Comparison of ENCODE assay signal across 19 cellular contexts in the genomic region with DNA sequence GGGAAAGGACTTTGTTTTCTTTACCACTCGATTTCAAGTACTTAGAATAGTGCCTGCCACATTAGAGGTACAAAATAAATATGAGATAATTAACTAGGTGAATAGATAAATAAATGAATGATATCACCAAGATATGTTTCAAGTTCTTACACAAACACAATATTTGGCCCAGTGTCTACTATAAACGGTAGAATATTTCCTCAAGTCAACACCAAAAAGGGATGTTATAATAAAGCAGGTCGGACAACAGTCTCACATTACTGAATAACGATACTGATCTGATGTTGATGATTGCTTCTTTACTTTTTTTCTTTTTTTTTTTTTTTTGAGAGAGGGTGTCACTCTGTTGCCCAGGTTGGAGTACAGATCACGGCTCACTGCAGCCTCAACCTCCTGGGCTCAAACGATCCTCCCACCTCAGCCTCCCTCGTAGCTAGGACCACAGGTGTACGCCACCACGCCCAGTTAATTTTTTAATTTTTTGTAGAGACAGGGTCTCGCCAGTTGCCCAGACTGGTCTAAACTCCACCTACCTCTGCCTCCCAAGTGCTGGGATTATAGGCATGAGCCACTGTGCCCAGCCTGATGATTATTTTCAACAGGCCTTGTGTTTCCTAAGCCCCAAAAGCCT. TPM values are rescaled to one million over a fixed set of nuclear protein-coding genes. Genes with fewer than 3 reads are reported as not detected.
A peak's percentile ranks its signal among the peaks of the same experiment; 100 is the strongest.
DNase-seq lines count a peak whose midpoint lies in the region; ATAC-seq and TF ChIP-seq lines count a peak whose summit lies in the region.
"Had no signal": no experiment of that assay in that cellular context is flagged by ENCODE, and none has a peak within 500 bp of the region (broad histone marks: within the 10 kb centered on the region; RNA-seq: fewer than 3 reads in every experiment).

No MANE protein-coding gene starts in this region.

- POLR2A ChIA-PET in PC-9 (lab: Charles Lee; ENCODE audit: unreplicated experiment) = interaction anchor here (0.6 kb wide), 1 partner anchor 22 kb away, joined by 11 read pairs; no protein-coding TSS in a partner anchor

- H3K79me2 ChIP-seq in DND-41 (ENCODE audit: insufficient read depth, low read length) (peaks cover 31% of the 10 kb centered on the region; the same call in 1 of the 2 replicates), PC-9 (ENCODE audit: low read depth) (peaks cover 36% of the 10 kb centered on the region), parathyroid adenoma (peaks cover 2% of the 10 kb centered on the region)

- H3K4me1 ChIP-seq in DND-41 (ENCODE audit: insufficient read depth, low read length) (peaks cover 33% of the 10 kb centered on the region), PC-9 (replicated peaks; ENCODE audit: insufficient read depth) (peaks cover 17% of the 10 kb centered on the region), parathyroid adenoma (peaks cover 3% of the 10 kb centered on the region)
- H3K4me1 ChIP-seq: thyroid gland had no signal

- BruUV-seq in PC-9 (replicated peaks; lab: Mats Ljungman, UMichigan) = no TSS peak

- H3K4me2 ChIP-seq in DND-41 (ENCODE audit: insufficient read depth, low read length) (peak overlapping the region; percentile 36), PC-9 (peak overlapping the region; percentile 89; the same call in 1 of the 2 replicates), parathyroid adenoma (ENCODE audit: low read length) (peak overlapping the region; percentile 1)

- H3K9me3 ChIP-seq in DND-41 (ENCODE audit: insufficient read depth, low read length, severe bottlenecking) (no peaks in the 10 kb centered on the region), PC-9 (ENCODE audit: insufficient read depth, low read depth) (no peaks in the 10 kb centered on the region), parathyroid adenoma (ENCODE audit: control insufficient read depth, low read length) (no peaks in the 10 kb centered on the region)
- H3K9me3 ChIP-seq: thyroid gland had no signal

- H2AFZ ChIP-seq in DND-41 (ENCODE audit: low read depth, low read length) (no peak overlapping the region), PC-9 (no peak overlapping the region), parathyroid adenoma (no peak overlapping the region)

- H4K20me1 ChIP-seq in DND-41 (ENCODE audit: insufficient read depth, low read length) (no peaks in the 10 kb centered on the region), PC-9 (ENCODE audit: insufficient read depth) (no peaks in the 10 kb centered on the region)

- CTCF ChIA-PET in PC-9 (lab: Charles Lee) = no interaction called here

- no peaks in the 10 kb centered on the region for H3K9me2 ChIP-seq in PC-9 (ENCODE audit: insufficient read depth)

- no peak overlapping the region for H3K9ac ChIP-seq in DND-41 (ENCODE audit: low read depth, low read length)
- H3K9ac ChIP-seq in parathyroid adenoma = no peak overlapping the region

- TF ChIP-seq CTCF in DND-41 (IDR thresholded peaks at IDR 0.05; ENCODE audit: borderline replicate concordance, extremely low read depth, low read length, poor library complexity, severe bottlenecking) = no peak
- no peak for TF ChIP-seq CTCF in PC-9 (conservative IDR thresholded peaks at IDR 0.05)
- TF ChIP-seq CTCF in parathyroid adenoma (IDR thresholded peaks at IDR 0.05) = no peak

- no peak for ATAC-seq in DND-41 (ENCODE audit: insufficient read depth, low read depth)
- ATAC-seq: Right ventricle myocardium inferior had no signal

- intact Hi-C loops in PC-9 (cut with micrococcal nuclease; ENCODE audit: unreplicated experiment) = no loop called here

- no peaks in the 10 kb centered on the region for H3K36me3 ChIP-seq in DND-41 (ENCODE audit: insufficient read depth, low read length)
- no peaks in the 10 kb centered on the region for H3K36me3 ChIP-seq in PC-9 (ENCODE audit: low read depth)
- no peaks in the 10 kb centered on the region for H3K36me3 ChIP-seq in parathyroid adenoma (ENCODE audit: control insufficient read depth, insufficient read depth, low read length)
- H3K36me3 ChIP-seq: thyroid gland had no signal

- DNase-seq in DMS53 (lab: John Stamatoyannopoulos, UW) (peak; percentile 33), DMS53 treated with DMSO at 0.1 percent for 48 hours (lab: John Stamatoyannopoulos, UW; ENCODE audit: unreplicated experiment) (no peak), DND-41 (no peak), PC-9 (no peak), NCI-H82 (lab: John Stamatoyannopoulos, UW) (no peak), islet precursor cell (no peak)
- DNase-seq in stimulated activated CD4-positive, alpha-beta T cell treated with anti-CD3 and anti-CD28 coated beads, Interleukin-15, amount 100 ng/mL, for 24 hours = no peak
- DNase-seq: 8988T; activated CD4-positive, CD25-positive, alpha-beta regulatory T cell treated with anti-CD3 and anti-CD28 coated beads, Interleukin-2, amount 50 U/mL, for 72 hours; C1 segment of cervical spinal cord; central memory CD4-positive, alpha-beta T cell; effector memory CD4-positive, alpha-beta T cell; H7; kidney; NCI-H187 treated with DMSO at 0.1 percent for 48 hours; NK-92 treated with Interleukin-12 subunit alpha and Interleukin-12 subunit beta, amount 100 ng/mL, for 24 hours; thyroid gland had no signal

- no peaks in the 10 kb centered on the region; the same call in 1 of the 2 replicates for H3F3A ChIP-seq in PC-9 (ENCODE audit: insufficient read depth, low read depth)

- H3K27me3 ChIP-seq in DND-41 (ENCODE audit: insufficient read depth, low read length, poor library complexity) (no peaks in the 10 kb centered on the region), PC-9 (ENCODE audit: insufficient read depth, low read depth) (no peaks in the 10 kb centered on the region), parathyroid adenoma (ENCODE audit: control insufficient read depth, insufficient read depth, low read length) (no peaks in the 10 kb centered on the region)
- H3K27me3 ChIP-seq: thyroid gland had no signal

- H3K4me3 ChIP-seq in DND-41 (ENCODE audit: low read depth in 1 of 2, low read length in 2 of 2) (no peak overlapping the region), PC-9 (no peak overlapping the region), parathyroid adenoma (ENCODE audit: low read depth, low read length) (no peak overlapping the region)
- H3K4me3 ChIP-seq: thyroid gland had no signal

- H3K27ac ChIP-seq in DND-41 (ENCODE audit: low read length) (no peak overlapping the region), PC-9 (no peak overlapping the region), parathyroid adenoma (peak overlapping the region; percentile 39)
- H3K27ac ChIP-seq: thyroid gland had no signal

RNA-seq across cellular contexts. Expression of gene MANBA, which starts 2.4 kb away (rescaled TPM):
- total RNA-seq in PC-9 (2021) = 9.8 and 11.8 TPM in 2 replicates

Comparison
In these comparisons a context has a peak if more than half of its experiments do, and no peak if none do; other contexts are left out.
1. H3K4me2 ChIP-seq: peak in every context shown above with its lines; median percentile 89 in PC-9; 36 in DND-41; 1 in parathyroid adenoma.